In the genomic region with DNA sequence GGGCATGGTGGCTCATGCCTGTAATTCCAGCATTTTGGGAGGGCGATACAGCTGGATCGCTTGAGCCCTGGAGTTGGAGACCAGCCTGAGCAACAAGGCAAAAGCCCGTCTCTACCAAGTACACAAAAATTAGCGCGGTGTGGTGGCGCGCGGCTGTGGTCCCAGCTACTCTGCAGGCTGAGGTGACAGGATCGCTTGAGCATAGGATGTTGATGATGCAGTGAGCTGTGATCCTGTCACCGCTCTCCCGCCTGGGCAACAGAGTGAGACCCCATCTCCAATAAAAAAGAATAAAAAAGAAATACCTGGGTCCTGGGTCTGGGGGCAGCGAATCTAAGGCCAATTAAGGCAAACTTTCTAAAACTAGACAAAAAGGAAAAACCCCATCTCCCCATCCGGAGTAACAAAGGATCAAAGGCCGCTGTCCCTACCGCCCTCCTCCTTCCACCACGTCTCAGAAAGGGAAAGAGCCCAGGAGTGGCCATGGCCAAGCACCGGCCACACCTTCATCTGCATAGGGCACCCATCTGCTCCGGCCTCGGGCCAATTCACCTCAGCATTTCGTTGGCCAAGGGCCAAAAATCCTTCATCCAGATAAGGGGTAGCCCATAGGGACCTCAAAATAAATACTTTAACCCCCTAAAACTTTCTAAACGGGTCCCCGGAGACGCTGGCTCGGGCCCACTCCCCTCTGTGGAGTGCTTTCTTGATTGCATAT, we compare ENCODE assay signal across 6 cellular contexts. TPM values are rescaled to one million over a fixed set of nuclear protein-coding genes. Genes with fewer than 3 reads are reported as not detected.
DNase-seq lines count a peak whose midpoint lies in the region; ATAC-seq and TF ChIP-seq lines count a peak whose summit lies in the region.

No MANE protein-coding gene starts in this region.

- H3K27me3 ChIP-seq in uterus = no peaks in the 10 kb centered on the region

- H3K4me3 ChIP-seq in uterus = peak overlapping the region; percentile 51 to 59

- ATAC-seq in Right ventricle myocardium superior (ENCODE audit: poor library complexity) (peak; percentile 50), Right ventricle myocardium inferior (no peak)

- intact Hi-C loops in Right ventricle myocardium superior (cut with DNase I) = no loop called here
- intact Hi-C loops in Right ventricle myocardium inferior (cut with DNase I) = no loop called here
- intact Hi-C loops in uterus (cut with DNase I; ENCODE audit: low total_unique reads) = no loop called here

- no peaks in the 10 kb centered on the region for H3K9me3 ChIP-seq in uterus

- TF ChIP-seq CTCF in VCaP (conservative IDR thresholded peaks at IDR 0.05) (no peak), uterus (IDR thresholded peaks at IDR 0.05) (no peak)

- no peak for TF ChIP-seq POLR2A in uterus (IDR thresholded peaks at IDR 0.05)

- H3K27ac ChIP-seq in VCaP = peak overlapping the region; percentile 99
- peak overlapping the region; percentile 83 to 87 for H3K27ac ChIP-seq in uterus

- H3K36me3 ChIP-seq in uterus = no peaks in the 10 kb centered on the region

- DNase-seq in Right ventricle myocardium superior (no peak), Right ventricle myocardium inferior (ENCODE audit: missing footprints) (no peak), inferior parietal cortex (ENCODE audit: extremely low spot score) (peak; percentile 13), uterus (peak; percentile 30 to 34), GF-D8 (lab: John Stamatoyannopoulos, UW) (no peak)

- no peaks in the 10 kb centered on the region for H3K4me1 ChIP-seq in uterus

RNA-seq across cellular contexts. Expression of a gene that starts 0.8 kb away (rescaled TPM):
- total RNA-seq in Right ventricle myocardium superior (7.7 TPM), Right ventricle myocardium inferior (10.4 TPM), uterus (10 to 100 TPM in 3 of 4 donors, 1 to 10 TPM in 1; 3.6 to 67.6 (median 15.2) TPM)

RNA-seq across cellular contexts. Expression of a gene that starts 26.6 kb away (rescaled TPM):
- total RNA-seq in Right ventricle myocardium superior = 1.7 TPM
- 1.3 TPM for total RNA-seq in Right ventricle myocardium inferior
- total RNA-seq in uterus = 10 to 100 TPM in 1 of 4 donors, 1 to 10 TPM in 2, not detected in 1; 1.5 to 34.4 (median 6.1) TPM

RNA-seq across cellular contexts. Expression of a gene that starts 39.2 kb away (rescaled TPM):
- total RNA-seq in Right ventricle myocardium superior (7.6 TPM), Right ventricle myocardium inferior (7.1 TPM), uterus (10 to 100 TPM in 3 of 4 donors, 1 to 10 TPM in 1; 4.7 to 92.2 (median 36.0) TPM)

Comparison
In these comparisons a context has a peak if more than half of its experiments do, and no peak if none do; other contexts are left out.
1. DNase-seq: peak in inferior parietal cortex (single experiment) and uterus (2 of 2); none in Right ventricle myocardium superior (single experiment), Right ventricle myocardium inferior (single experiment) and GF-D8 (single experiment).